1 cellular context compared by ENCODE assay signal in the genomic region with DNA sequence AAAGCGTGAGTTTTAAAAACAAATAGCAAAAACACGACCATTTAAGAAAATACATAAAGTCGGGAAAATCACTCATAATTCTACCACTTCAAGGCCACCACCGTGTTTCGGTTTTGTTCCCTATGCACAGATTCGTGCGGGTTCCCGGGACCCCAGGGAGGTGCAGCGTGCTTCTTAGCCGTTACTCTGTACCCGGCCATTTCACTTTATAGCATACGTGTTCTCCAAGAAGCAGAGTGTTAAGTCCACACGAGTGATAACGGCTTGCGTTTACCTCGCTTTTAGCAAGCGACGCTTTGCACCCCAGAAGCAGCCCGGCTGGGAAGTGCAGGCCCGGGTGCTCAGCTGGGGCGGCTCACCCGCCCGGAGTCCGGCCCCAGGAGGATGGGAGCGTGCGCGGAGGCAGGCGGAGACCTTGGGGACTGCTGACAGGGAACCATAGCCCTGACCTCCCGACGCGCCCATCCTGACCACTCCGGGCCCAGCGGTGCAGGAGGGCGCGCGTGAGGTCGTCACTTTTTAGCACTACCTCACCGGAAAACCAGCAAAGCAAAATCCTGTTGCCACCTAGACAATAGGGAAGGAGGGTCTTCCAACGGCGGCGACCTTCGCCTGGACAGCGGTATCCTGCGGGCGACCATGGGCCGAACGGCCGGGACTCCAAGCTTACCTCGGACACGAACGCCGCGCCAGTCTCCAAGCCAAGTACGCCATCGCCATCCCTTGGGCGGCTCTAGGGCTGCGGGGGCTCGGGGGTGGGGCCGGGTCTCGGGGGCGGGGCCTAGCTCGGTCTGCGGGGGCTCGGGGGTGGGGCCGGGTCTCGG.
A peak's percentile ranks its signal among the peaks of the same experiment; 100 is the strongest.
TF ChIP-seq lines count a peak whose summit lies in the region.

A gene with protein sequence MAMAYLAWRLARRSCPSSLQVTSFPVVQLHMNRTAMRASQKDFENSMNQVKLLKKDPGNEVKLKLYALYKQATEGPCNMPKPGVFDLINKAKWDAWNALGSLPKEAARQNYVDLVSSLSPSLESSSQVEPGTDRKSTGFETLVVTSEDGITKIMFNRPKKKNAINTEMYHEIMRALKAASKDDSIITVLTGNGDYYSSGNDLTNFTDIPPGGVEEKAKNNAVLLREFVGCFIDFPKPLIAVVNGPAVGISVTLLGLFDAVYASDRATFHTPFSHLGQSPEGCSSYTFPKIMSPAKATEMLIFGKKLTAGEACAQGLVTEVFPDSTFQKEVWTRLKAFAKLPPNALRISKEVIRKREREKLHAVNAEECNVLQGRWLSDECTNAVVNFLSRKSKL (minus strand): TSS at position 735 of the 824 bp plus-strand sequence. CDS start 15 bp downstream, at position 720.

TF ChIP-seq in GM12878, 131 proteins besides CTCF, POLR2A, EP300 and RAD21 (continued from another document and continues in another):
- TF ChIP-seq HSF1 (IDR thresholded peaks at IDR 0.05; ENCODE audit: low read depth, low read length): no peak
- TF ChIP-seq ZNF24 (IDR thresholded peaks at IDR 0.05): no peak
- TF ChIP-seq, protein P1, sequence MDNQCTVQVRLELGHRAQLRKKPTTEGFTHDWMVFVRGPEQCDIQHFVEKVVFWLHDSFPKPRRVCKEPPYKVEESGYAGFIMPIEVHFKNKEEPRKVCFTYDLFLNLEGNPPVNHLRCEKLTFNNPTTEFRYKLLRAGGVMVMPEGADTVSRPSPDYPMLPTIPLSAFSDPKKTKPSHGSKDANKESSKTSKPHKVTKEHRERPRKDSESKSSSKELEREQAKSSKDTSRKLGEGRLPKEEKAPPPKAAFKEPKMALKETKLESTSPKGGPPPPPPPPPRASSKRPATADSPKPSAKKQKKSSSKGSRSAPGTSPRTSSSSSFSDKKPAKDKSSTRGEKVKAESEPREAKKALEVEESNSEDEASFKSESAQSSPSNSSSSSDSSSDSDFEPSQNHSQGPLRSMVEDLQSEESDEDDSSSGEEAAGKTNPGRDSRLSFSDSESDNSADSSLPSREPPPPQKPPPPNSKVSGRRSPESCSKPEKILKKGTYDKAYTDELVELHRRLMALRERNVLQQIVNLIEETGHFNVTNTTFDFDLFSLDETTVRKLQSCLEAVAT (IDR thresholded peaks at IDR 0.05): 0 out of 2 replicates have a peak, but pooled peaks have one; percentile 57
- TF ChIP-seq IKZF2 (IDR thresholded peaks at IDR 0.05): peak; percentile 17 to 51; a peak in 1 of 4 replicates
- TF ChIP-seq SMAD5 (IDR thresholded peaks at IDR 0.05; ENCODE audit: low read depth): no peak
- peak; percentile 24; the same call in 1 of the 2 replicates for TF ChIP-seq RUNX3 (IDR thresholded peaks at IDR 0.05; ENCODE audit: low read length)
- TF ChIP-seq FOS (IDR thresholded peaks at IDR 0.05; ENCODE audit: borderline replicate concordance, extremely low read depth, insufficient read length): no peak
- TF ChIP-seq NR2F1 (conservative IDR thresholded peaks at IDR 0.05): peak; percentile 80
- 0 out of 2 replicates have a peak, but pooled peaks have one; percentile 29 for TF ChIP-seq TCF7 (IDR thresholded peaks at IDR 0.05; ENCODE audit: borderline replicate concordance)
- 0 out of 2 replicates have a peak, but pooled peaks have one; percentile 57 for TF ChIP-seq ZNF687 (IDR thresholded peaks at IDR 0.05)
- TF ChIP-seq SMC3 (IDR thresholded peaks at IDR 0.05; ENCODE audit: borderline replicate concordance, low read length): no peak
- peak; percentile 71 for TF ChIP-seq GATAD2B (conservative IDR thresholded peaks at IDR 0.05; ENCODE audit: low read depth)
- peak; percentile 63; the same call in 1 of the 2 replicates for TF ChIP-seq MXI1 (IDR thresholded peaks at IDR 0.05; ENCODE audit: low read depth, low read length)
- TF ChIP-seq E4F1 (IDR thresholded peaks at IDR 0.05; ENCODE audit: borderline replicate concordance, partially characterized antibody): no peak
- TF ChIP-seq NBN (IDR thresholded peaks at IDR 0.05): peak; percentile 44; the same call in 1 of the 2 replicates
- TF ChIP-seq, protein P2, sequence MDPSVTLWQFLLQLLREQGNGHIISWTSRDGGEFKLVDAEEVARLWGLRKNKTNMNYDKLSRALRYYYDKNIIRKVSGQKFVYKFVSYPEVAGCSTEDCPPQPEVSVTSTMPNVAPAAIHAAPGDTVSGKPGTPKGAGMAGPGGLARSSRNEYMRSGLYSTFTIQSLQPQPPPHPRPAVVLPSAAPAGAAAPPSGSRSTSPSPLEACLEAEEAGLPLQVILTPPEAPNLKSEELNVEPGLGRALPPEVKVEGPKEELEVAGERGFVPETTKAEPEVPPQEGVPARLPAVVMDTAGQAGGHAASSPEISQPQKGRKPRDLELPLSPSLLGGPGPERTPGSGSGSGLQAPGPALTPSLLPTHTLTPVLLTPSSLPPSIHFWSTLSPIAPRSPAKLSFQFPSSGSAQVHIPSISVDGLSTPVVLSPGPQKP (IDR thresholded peaks at IDR 0.05; ENCODE audit: low read depth, low read length): no peak
- TF ChIP-seq CREB1 (IDR thresholded peaks at IDR 0.05; ENCODE audit: low read depth): peak; percentile 54; the same call in 1 of the 2 replicates
- TF ChIP-seq YBX1 (IDR thresholded peaks at IDR 0.05): no peak
- TF ChIP-seq STAT1 (conservative IDR thresholded peaks at IDR 0.05): no peak
- TF ChIP-seq USF2 (IDR thresholded peaks at IDR 0.05; ENCODE audit: borderline replicate concordance, low read depth, low read length): no peak
- TF ChIP-seq GABPA (IDR thresholded peaks at IDR 0.05; ENCODE audit: low read depth): no peak
- no peak for TF ChIP-seq MYB (IDR thresholded peaks at IDR 0.05; ENCODE audit: borderline replicate concordance, low read depth, low read length)
- TF ChIP-seq POU2F2 (IDR thresholded peaks at IDR 0.05; ENCODE audit: borderline replicate concordance, low read depth, low read length): no peak
- TF ChIP-seq HDGF (IDR thresholded peaks at IDR 0.05): peak; percentile 71; the same call in 1 of the 2 replicates
- TF ChIP-seq, protein P3, sequence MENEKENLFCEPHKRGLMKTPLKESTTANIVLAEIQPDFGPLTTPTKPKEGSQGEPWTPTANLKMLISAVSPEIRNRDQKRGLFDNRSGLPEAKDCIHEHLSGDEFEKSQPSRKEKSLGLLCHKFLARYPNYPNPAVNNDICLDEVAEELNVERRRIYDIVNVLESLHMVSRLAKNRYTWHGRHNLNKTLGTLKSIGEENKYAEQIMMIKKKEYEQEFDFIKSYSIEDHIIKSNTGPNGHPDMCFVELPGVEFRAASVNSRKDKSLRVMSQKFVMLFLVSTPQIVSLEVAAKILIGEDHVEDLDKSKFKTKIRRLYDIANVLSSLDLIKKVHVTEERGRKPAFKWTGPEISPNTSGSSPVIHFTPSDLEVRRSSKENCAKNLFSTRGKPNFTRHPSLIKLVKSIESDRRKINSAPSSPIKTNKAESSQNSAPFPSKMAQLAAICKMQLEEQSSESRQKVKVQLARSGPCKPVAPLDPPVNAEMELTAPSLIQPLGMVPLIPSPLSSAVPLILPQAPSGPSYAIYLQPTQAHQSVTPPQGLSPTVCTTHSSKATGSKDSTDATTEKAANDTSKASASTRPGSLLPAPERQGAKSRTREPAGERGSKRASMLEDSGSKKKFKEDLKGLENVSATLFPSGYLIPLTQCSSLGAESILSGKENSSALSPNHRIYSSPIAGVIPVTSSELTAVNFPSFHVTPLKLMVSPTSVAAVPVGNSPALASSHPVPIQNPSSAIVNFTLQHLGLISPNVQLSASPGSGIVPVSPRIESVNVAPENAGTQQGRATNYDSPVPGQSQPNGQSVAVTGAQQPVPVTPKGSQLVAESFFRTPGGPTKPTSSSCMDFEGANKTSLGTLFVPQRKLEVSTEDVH (IDR thresholded peaks at IDR 0.05; ENCODE audit: low read depth, partially characterized antibody): no peak
- TF ChIP-seq ZNF274 (IDR thresholded peaks at IDR 0.05; ENCODE audit: insufficient read depth, insufficient read length): no peak
- peak; percentile 53; the same call in 1 of the 2 replicates for TF ChIP-seq RELB (IDR thresholded peaks at IDR 0.05; ENCODE audit: low read depth)
- TF ChIP-seq ZNF217 (IDR thresholded peaks at IDR 0.05): peak; percentile 32; the same call in 1 of the 2 replicates
- 0 out of 2 replicates have a peak, but pooled peaks have one; percentile 42 for TF ChIP-seq ZNF207 (IDR thresholded peaks at IDR 0.05; ENCODE audit: borderline replicate concordance)
- TF ChIP-seq, protein P4, sequence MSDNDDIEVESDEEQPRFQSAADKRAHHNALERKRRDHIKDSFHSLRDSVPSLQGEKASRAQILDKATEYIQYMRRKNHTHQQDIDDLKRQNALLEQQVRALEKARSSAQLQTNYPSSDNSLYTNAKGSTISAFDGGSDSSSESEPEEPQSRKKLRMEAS (IDR thresholded peaks at IDR 0.05; ENCODE audit: low read depth, low read length): peak; percentile 29; the same call in 1 of the 2 replicates
- no peak for TF ChIP-seq PAX5 (IDR thresholded peaks at IDR 0.05; ENCODE audit: borderline replicate concordance, low read depth, low read length)
- TF ChIP-seq SIN3A (IDR thresholded peaks at IDR 0.05; ENCODE audit: low read depth, low read length): peak; percentile 68; the same call in 1 of the 2 replicates
- TF ChIP-seq EED (IDR thresholded peaks at IDR 0.05; ENCODE audit: low read depth): 0 out of 2 replicates have a peak, but pooled peaks have one; percentile 16
- TF ChIP-seq RBBP5 (conservative IDR thresholded peaks at IDR 0.05): no peak
- peak in 1 of 2 experiments; percentile 61; a peak in 2 of 4 replicates for TF ChIP-seq BHLHE40 (IDR thresholded peaks at IDR 0.05; ENCODE audit: borderline replicate concordance in 1 of 2, low read depth in 2 of 2, low read length in 1 of 2)
